21 cellular contexts compared by ENCODE assay signal in the genomic region with DNA sequence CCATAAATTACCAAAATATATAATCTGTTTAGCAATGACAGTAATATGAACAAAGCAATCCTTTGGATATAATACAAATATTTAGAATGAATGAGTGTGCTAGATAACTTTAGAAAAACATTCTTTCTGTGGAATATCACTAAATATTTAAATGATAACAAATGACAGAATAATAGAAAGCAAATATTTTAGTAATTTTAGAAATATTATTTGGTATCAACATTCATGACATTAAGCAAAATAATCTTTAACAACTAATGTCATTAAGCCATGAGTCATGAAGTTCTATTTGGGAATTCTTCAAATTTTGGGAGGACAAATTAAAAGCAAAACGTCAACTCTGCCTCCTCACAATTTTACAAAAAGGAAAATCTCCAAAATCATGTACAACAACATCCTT.
A peak's percentile ranks its signal among the peaks of the same experiment; 100 is the strongest.
DNase-seq lines count a peak whose midpoint lies in the region; ATAC-seq, FAIRE-seq and TF ChIP-seq lines count a peak whose summit lies in the region.
"Had no signal": no experiment of that assay in that cellular context is flagged by ENCODE, and none has a peak within 500 bp of the region (broad histone marks: within the 10 kb centered on the region; RNA-seq: fewer than 3 reads in every experiment).

No MANE protein-coding gene starts in this region.

- no peak overlapping the region for H3K9ac ChIP-seq in kidney (ENCODE audit: low read length in 2 of 2)
- H3K9ac ChIP-seq: BLaER1 treated with 17β-estradiol and CSF1 and Interleukin-3, amounts not matched to agents 10 nM and 100 nM had no signal

- ATAC-seq in GM21528 (IDR thresholded peaks at IDR 0.05; ENCODE audit: low FRiP score, unreplicated experiment), result no peak
- ATAC-seq: A549; CD8-positive, alpha-beta T cell; GM12878 had no signal

- intact Hi-C loops in kidney (cut with DNase I), result no loop called here

- no peaks in the 10 kb centered on the region for H3K36me3 ChIP-seq in kidney (ENCODE audit: control insufficient read depth in 1 of 2, insufficient read depth in 2 of 2, low read length in 2 of 2)
- H3K36me3 ChIP-seq: BLaER1 treated with 17β-estradiol and CSF1 and Interleukin-3, amounts not matched to agents 10 nM and 100 nM had no signal

- DNase-seq in kidney, result no peak
- DNase-seq in central memory CD4-positive, alpha-beta T cell, result no peak
- no peak for DNase-seq in activated effector memory CD4-positive, alpha-beta T cell treated with Interleukin-2 at 50 U/mL for 16 hours
- DNase-seq: 8988T; AML-193; Caco-2; Calu3; CD4-positive, alpha-beta T cell; CD8-positive, alpha-beta T cell; DMS79 treated with DMSO at 0.1 percent for 48 hours; GDM1 had no signal

- FAIRE-seq in A204.1 (lab: Jason Lieb, UNC) (peak; percentile 64), G401.6 (lab: Jason Lieb, UNC) (peak; percentile 15), kidney (lab: Jason Lieb, UNC) (peak; percentile 15)
- FAIRE-seq: A549, D721Med, GM12878, GM12892, GM18507 had no signal

- no peak overlapping the region for H3K27ac ChIP-seq in kidney (ENCODE audit: low read depth in 2 of 2, low read length in 2 of 2)
- H3K27ac ChIP-seq: A549; BLaER1 treated with 17β-estradiol and CSF1 and Interleukin-3, amounts not matched to agents 10 nM and 100 nM; C4-2B had no signal

- H3K4me1 ChIP-seq in kidney (ENCODE audit: control insufficient read depth in 1 of 2, insufficient read depth in 1 of 2, low read depth in 1 of 2, low read length in 2 of 2), result no peaks in the 10 kb centered on the region
- H3K4me1 ChIP-seq: A549; BLaER1 treated with 17β-estradiol and CSF1 and Interleukin-3, amounts not matched to agents 10 nM and 100 nM; Caco-2 had no signal

- no peak for TF ChIP-seq CTCF in kidney (IDR thresholded peaks at IDR 0.05; ENCODE audit: borderline replicate concordance, extremely low read depth, insufficient read depth)

- H3K9me3 ChIP-seq in kidney (ENCODE audit: control insufficient read depth in 1 of 2, low read length in 2 of 2), result no peaks in the 10 kb centered on the region
- H3K9me3 ChIP-seq: A549; BLaER1 treated with 17β-estradiol and CSF1 and Interleukin-3, amounts not matched to agents 10 nM and 100 nM; Caco-2 had no signal

- H3K4me3 ChIP-seq in kidney (ENCODE audit: low read length in 2 of 2), result no peak overlapping the region
- H3K4me3 ChIP-seq: A549; BLaER1 treated with 17β-estradiol and CSF1 and Interleukin-3, amounts not matched to agents 10 nM and 100 nM; GM12878 had no signal
